In genomic region chr7:142357953-142358520, GRCh38 we compare ENCODE assay signal across 1 cellular context.
TF ChIP-seq lines count a peak whose summit lies in the region.

No MANE protein-coding gene starts in this region.

TF ChIP-seq in HCT116, 20 proteins besides CTCF, POLR2A, EP300 and RAD21 (continued from another document):
- TF ChIP-seq REST (IDR thresholded peaks at IDR 0.05; ENCODE audit: low read depth) = no peak
- TF ChIP-seq YY1 (IDR thresholded peaks at IDR 0.05; ENCODE audit: extremely low read depth, insufficient replicate concordance, low read depth, low read length) = peak; percentile 37
- no peak for TF ChIP-seq EZH2 (IDR thresholded peaks at IDR 0.05)
- TF ChIP-seq ATF3 (IDR thresholded peaks at IDR 0.05) = no peak
- no peak for TF ChIP-seq EGR1 (IDR thresholded peaks at IDR 0.05; ENCODE audit: low read depth)
- no peak for TF ChIP-seq EZH2phosphoT487 (IDR thresholded peaks at IDR 0.05; ENCODE audit: borderline replicate concordance)
- TF ChIP-seq CBX3 (IDR thresholded peaks at IDR 0.05; ENCODE audit: low read depth) = no peak
- no peak for TF ChIP-seq ZNF274 (IDR thresholded peaks at IDR 0.05; ENCODE audit: low read depth, low read length)
- no peak for TF ChIP-seq ELF1 (IDR thresholded peaks at IDR 0.05; ENCODE audit: borderline replicate concordance, low read depth)
- no peak for TF ChIP-seq ZBTB33 (IDR thresholded peaks at IDR 0.05; ENCODE audit: extremely low read depth, insufficient replicate concordance, low read length)
- no peak for TF ChIP-seq JUND (IDR thresholded peaks at IDR 0.05)
